ENCODE assay signal across 9 cellular contexts in the genomic region with DNA sequence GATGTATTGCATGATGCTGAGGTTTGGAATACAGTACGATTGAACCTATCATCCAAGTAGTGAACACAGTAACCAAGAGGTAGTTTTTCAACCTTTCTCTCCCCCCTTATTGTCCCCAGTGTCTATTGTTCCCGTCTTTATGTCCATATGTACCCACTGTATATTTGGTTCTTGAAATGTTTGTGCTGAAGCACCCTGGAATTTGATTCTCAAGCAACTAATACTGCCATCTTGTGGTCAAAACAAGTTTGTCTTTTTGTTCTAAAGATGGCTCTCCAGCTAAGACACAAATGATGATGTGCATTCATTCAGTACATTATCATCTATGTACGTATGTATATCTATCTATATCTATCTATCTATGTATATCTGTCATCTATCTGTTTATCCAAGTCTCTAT. TPM values are rescaled to one million over a fixed set of nuclear protein-coding genes. Genes with fewer than 3 reads are reported as not detected.
DNase-seq lines count a peak whose midpoint lies in the region; ATAC-seq and TF ChIP-seq lines count a peak whose summit lies in the region.
"Had no signal": no experiment of that assay in that cellular context is flagged by ENCODE, and none has a peak within 500 bp of the region (broad histone marks: within the 10 kb centered on the region; RNA-seq: fewer than 3 reads in every experiment).

No MANE protein-coding gene starts in this region.

- H3K36me3 Mint-ChIP-seq in activated CD8-positive, alpha-beta T cell treated with anti-CD3 and anti-CD28 coated beads for 36 hours (ENCODE audit: low read depth): no peaks in the 10 kb centered on the region
- H3K36me3 Mint-ChIP-seq in activated CD8-positive, alpha-beta T cell treated with anti-CD3 and anti-CD28 coated beads, Interleukin-2, amount 10 ng/mL, durations not matched to agents 7 days and 5 days (ENCODE audit: low read depth): no peaks in the 10 kb centered on the region
- H3K36me3 Mint-ChIP-seq in chondrocyte (ENCODE audit: low read depth): no peaks in the 10 kb centered on the region
- H3K36me3 Mint-ChIP-seq: activated naive CD8-positive, alpha-beta T cell treated with anti-CD3 and anti-CD28 coated beads, Interleukin-2, amount 10 ng/mL, durations not matched to agents 7 days and 5 days had no signal

- POLR2A ChIA-PET in activated CD8-positive, alpha-beta T cell treated with anti-CD3 and anti-CD28 coated beads for 36 hours (lab: Charles Lee): no interaction called here
- POLR2A ChIA-PET in activated CD8-positive, alpha-beta T cell treated with anti-CD3 and anti-CD28 coated beads, Interleukin-2, amount 10 ng/mL, durations not matched to agents 7 days and 5 days (lab: Charles Lee): no interaction called here

- no peak overlapping the region for H3K4me3 Mint-ChIP-seq in activated CD8-positive, alpha-beta T cell treated with anti-CD3 and anti-CD28 coated beads for 36 hours
- H3K4me3 Mint-ChIP-seq in activated CD8-positive, alpha-beta T cell treated with anti-CD3 and anti-CD28 coated beads, Interleukin-2, amount 10 ng/mL, durations not matched to agents 7 days and 5 days: no peak overlapping the region
- no peak overlapping the region for H3K4me3 Mint-ChIP-seq in chondrocyte (ENCODE audit: unreplicated experiment)
- H3K4me3 Mint-ChIP-seq: activated naive CD8-positive, alpha-beta T cell treated with anti-CD3 and anti-CD28 coated beads, Interleukin-2, amount 10 ng/mL, durations not matched to agents 7 days and 5 days had no signal

- H3K27me3 Mint-ChIP-seq in activated CD8-positive, alpha-beta T cell treated with anti-CD3 and anti-CD28 coated beads for 36 hours: no peaks in the 10 kb centered on the region
- no peaks in the 10 kb centered on the region for H3K27me3 Mint-ChIP-seq in activated CD8-positive, alpha-beta T cell treated with anti-CD3 and anti-CD28 coated beads, Interleukin-2, amount 10 ng/mL, durations not matched to agents 7 days and 5 days (ENCODE audit: low read depth)
- peaks cover 7% of the 10 kb centered on the region for H3K27me3 Mint-ChIP-seq in chondrocyte (ENCODE audit: low read depth)

- intact Hi-C loops in activated CD8-positive, alpha-beta T cell treated with anti-CD3 and anti-CD28 coated beads for 36 hours (cut with micrococcal nuclease): no loop called here

- H3K9me3 Mint-ChIP-seq in activated CD8-positive, alpha-beta T cell treated with anti-CD3 and anti-CD28 coated beads for 36 hours: no peaks in the 10 kb centered on the region
- H3K9me3 Mint-ChIP-seq in activated CD8-positive, alpha-beta T cell treated with anti-CD3 and anti-CD28 coated beads, Interleukin-2, amount 10 ng/mL, durations not matched to agents 7 days and 5 days (ENCODE audit: insufficient read depth): no peaks in the 10 kb centered on the region
- no peaks in the 10 kb centered on the region for H3K9me3 Mint-ChIP-seq in chondrocyte (ENCODE audit: low read depth)
- H3K9me3 Mint-ChIP-seq: activated naive CD8-positive, alpha-beta T cell treated with anti-CD3 and anti-CD28 coated beads, Interleukin-2, amount 10 ng/mL, durations not matched to agents 7 days and 5 days had no signal

- peak; percentile 12 for TF ChIP-seq CTCF in activated CD8-positive, alpha-beta T cell treated with anti-CD3 and anti-CD28 coated beads for 36 hours (IDR thresholded peaks at IDR 0.05)
- TF ChIP-seq CTCF in chondrocyte (IDR thresholded peaks at IDR 0.05): peak; percentile 85

- no peak for DNase-seq in activated CD8-positive, alpha-beta T cell treated with anti-CD3 and anti-CD28 coated beads for 36 hours
- no peak for DNase-seq in activated CD8-positive, alpha-beta T cell treated with anti-CD3 and anti-CD28 coated beads, Interleukin-2, amount 10 ng/mL, durations not matched to agents 7 days and 5 days
- DNase-seq in NCI-H526 (lab: John Stamatoyannopoulos, UW) (peak; percentile 4 to 63), chondrocyte (ENCODE audit: low spot score) (no peak), middle frontal gyrus (ENCODE audit: extremely low spot score, low spot score) (peak; percentile 53)
- DNase-seq in activated naive CD4-positive, alpha-beta T cell (lab: John Stamatoyannopoulos, UW): no peak
- DNase-seq: activated naive CD8-positive, alpha-beta T cell treated with anti-CD3 and anti-CD28 coated beads, Interleukin-2, amount 10 ng/mL, durations not matched to agents 7 days and 5 days had no signal

- no peaks in the 10 kb centered on the region for H3K4me1 Mint-ChIP-seq in activated CD8-positive, alpha-beta T cell treated with anti-CD3 and anti-CD28 coated beads for 36 hours (ENCODE audit: low read depth)
- H3K4me1 Mint-ChIP-seq in activated CD8-positive, alpha-beta T cell treated with anti-CD3 and anti-CD28 coated beads, Interleukin-2, amount 10 ng/mL, durations not matched to agents 7 days and 5 days (ENCODE audit: low read depth): no peaks in the 10 kb centered on the region
- H3K4me1 Mint-ChIP-seq in chondrocyte (ENCODE audit: low read depth): no peaks in the 10 kb centered on the region
- H3K4me1 Mint-ChIP-seq: activated naive CD8-positive, alpha-beta T cell treated with anti-CD3 and anti-CD28 coated beads, Interleukin-2, amount 10 ng/mL, durations not matched to agents 7 days and 5 days had no signal

- CTCF ChIA-PET in activated CD8-positive, alpha-beta T cell treated with anti-CD3 and anti-CD28 coated beads for 36 hours (lab: Charles Lee): interaction anchor here (0.6 to 1.6 kb wide), 3 partner anchors 189 to 349 kb away, joined by 3 to 4 read pairs (median 4); partner anchors contain the start of gene PAK3
- CTCF ChIA-PET in activated CD8-positive, alpha-beta T cell treated with anti-CD3 and anti-CD28 coated beads, Interleukin-2, amount 10 ng/mL, durations not matched to agents 7 days and 5 days (lab: Charles Lee): no interaction called here

- H3K27ac Mint-ChIP-seq in activated CD8-positive, alpha-beta T cell treated with anti-CD3 and anti-CD28 coated beads for 36 hours: no peak overlapping the region
- H3K27ac Mint-ChIP-seq in activated CD8-positive, alpha-beta T cell treated with anti-CD3 and anti-CD28 coated beads, Interleukin-2, amount 10 ng/mL, durations not matched to agents 7 days and 5 days: no peak overlapping the region
- H3K27ac Mint-ChIP-seq in chondrocyte (ENCODE audit: unreplicated experiment): no peak overlapping the region
- H3K27ac Mint-ChIP-seq: activated naive CD8-positive, alpha-beta T cell treated with anti-CD3 and anti-CD28 coated beads, Interleukin-2, amount 10 ng/mL, durations not matched to agents 7 days and 5 days had no signal

- ATAC-seq in activated CD8-positive, alpha-beta T cell treated with anti-CD3 and anti-CD28 coated beads for 36 hours: no peak
- no peak for ATAC-seq in activated CD8-positive, alpha-beta T cell treated with anti-CD3 and anti-CD28 coated beads, Interleukin-2, amount 10 ng/mL, durations not matched to agents 7 days and 5 days
- ATAC-seq in HG03159 (IDR thresholded peaks at IDR 0.05; ENCODE audit: unreplicated experiment): peak; percentile 59
- ATAC-seq in HG02884 (IDR thresholded peaks at IDR 0.05; ENCODE audit: unreplicated experiment): no peak

RNA-seq across cellular contexts. Expression of gene DCX, which starts 33.5 kb away (rescaled TPM):
- not detected for total RNA-seq in activated CD8-positive, alpha-beta T cell treated with anti-CD3 and anti-CD28 coated beads for 36 hours
- not detected for total RNA-seq in activated CD8-positive, alpha-beta T cell treated with anti-CD3 and anti-CD28 coated beads, Interleukin-2, amount 10 ng/mL, durations not matched to agents 7 days and 5 days
- not detected in 3 replicates for total RNA-seq in chondrocyte
- total RNA-seq: activated naive CD8-positive, alpha-beta T cell treated with anti-CD3 and anti-CD28 coated beads, Interleukin-2, amount 10 ng/mL, durations not matched to agents 7 days and 5 days had no signal

Comparison
In these comparisons a context has a peak if more than half of its experiments do, and no peak if none do; other contexts are left out.
1. DNase-seq: peak in NCI-H526 (2 of 2) and middle frontal gyrus (single experiment); none in activated CD8-positive, alpha-beta T cell treated with anti-CD3 and anti-CD28 coated beads for 36 hours (single experiment), activated CD8-positive, alpha-beta T cell treated with anti-CD3 and anti-CD28 coated beads, Interleukin-2, amount 10 ng/mL, durations not matched to agents 7 days and 5 days (single experiment), chondrocyte (single experiment) and activated naive CD4-positive, alpha-beta T cell (0 of 4).